ENCODE assay signal across 13 cellular contexts in genomic region chrX:19680580-19680979, GRCh38.
"Had no signal": no experiment of that assay in that cellular context is flagged by ENCODE, and none has a peak within 500 bp of the region (broad histone marks: within the 10 kb centered on the region; RNA-seq: fewer than 3 reads in every experiment).

No MANE protein-coding gene starts in this region.

- H3K4me3 ChIP-seq: dorsolateral prefrontal cortex, esophagus muscularis mucosa, SJSA1, suprapubic skin, upper lobe of left lung had no signal

- H3K27me3 ChIP-seq: esophagus muscularis mucosa, SJSA1, suprapubic skin, upper lobe of left lung had no signal

- DNase-seq: dorsolateral prefrontal cortex; stimulated activated CD4-positive, alpha-beta T cell treated with anti-CD3 and anti-CD28 coated beads, Interleukin-2, amount 100 ng/mL, for 24 hours; stimulated activated naive B cell treated with anti-CD40 and anti-IgM and Interleukin-4, amounts not matched to agents 10 μg/mL and 1 μg/mL and 100 μg/mL, for 72 hours; SW 1271; upper lobe of left lung had no signal

- H3K36me3 Mint-ChIP-seq: WTC11 had no signal

- H3K36me3 ChIP-seq: esophagus muscularis mucosa, SJSA1, suprapubic skin, upper lobe of left lung had no signal

- H3K27ac Mint-ChIP-seq: brain; stimulated activated naive B cell treated with anti-CD40 and anti-IgM and Interleukin-4, amounts not matched to agents 10 μg/mL and 1 μg/mL and 100 μg/mL, for 72 hours; WTC11 had no signal

- H3K9me3 Mint-ChIP-seq: activated naive CD4-positive, alpha-beta T cell treated with anti-CD3 and anti-CD28 coated beads, Interleukin-2, amount 50 U/mL, for 24 hours; activated T-helper 17 cell treated with anti-CD3 and anti-CD28 coated beads, Interleukin-2, amount 50 U/mL, for 72 hours; WTC11 had no signal

- H3K9me3 ChIP-seq: esophagus muscularis mucosa, SJSA1, suprapubic skin, upper lobe of left lung had no signal

- H3K27ac ChIP-seq: dorsolateral prefrontal cortex, esophagus muscularis mucosa, SJSA1, suprapubic skin, upper lobe of left lung had no signal

- ATAC-seq: activated T-helper 17 cell treated with anti-CD3 and anti-CD28 coated beads, Interleukin-2, amount 50 U/mL, for 72 hours; sciatic nerve; stimulated activated naive B cell treated with anti-CD40 and anti-IgM and Interleukin-4, amounts not matched to agents 10 μg/mL and 1 μg/mL and 100 μg/mL, for 72 hours; WTC11 had no signal

- H3K27me3 Mint-ChIP-seq: activated naive CD4-positive, alpha-beta T cell treated with anti-CD3 and anti-CD28 coated beads, Interleukin-2, amount 50 U/mL, for 24 hours; activated T-helper 17 cell treated with anti-CD3 and anti-CD28 coated beads, Interleukin-2, amount 50 U/mL, for 72 hours; stimulated activated naive B cell treated with anti-CD40 and anti-IgM and Interleukin-4, amounts not matched to agents 10 μg/mL and 1 μg/mL and 100 μg/mL, for 72 hours had no signal

- H3K4me3 Mint-ChIP-seq: activated naive CD4-positive, alpha-beta T cell treated with anti-CD3 and anti-CD28 coated beads, Interleukin-2, amount 50 U/mL, for 24 hours; brain; stimulated activated naive B cell treated with anti-CD40 and anti-IgM and Interleukin-4, amounts not matched to agents 10 μg/mL and 1 μg/mL and 100 μg/mL, for 72 hours; WTC11 had no signal
